22 cellular contexts compared by ENCODE assay signal in genomic region chr10:82576093-82576492, GRCh38.
"Had no signal": no experiment of that assay in that cellular context is flagged by ENCODE, and none has a peak within 500 bp of the region (broad histone marks: within the 10 kb centered on the region; RNA-seq: fewer than 3 reads in every experiment).

No MANE protein-coding gene starts in this region.

- FAIRE-seq: colon, endothelial cell of umbilical vein, frontal cortex, islet of Langerhans, keratinocyte had no signal

- H3K27ac Mint-ChIP-seq: memory B cell had no signal

- H3K4me3 Mint-ChIP-seq: memory B cell had no signal

- H3K9me3 ChIP-seq: esophagus muscularis mucosa, gastroesophageal sphincter, heart left ventricle, left lung had no signal

- H3K27ac ChIP-seq: coronary artery, dorsolateral prefrontal cortex, esophagus muscularis mucosa, foreskin keratinocyte, gastroesophageal sphincter, heart left ventricle, left lung had no signal

- H3K36me3 Mint-ChIP-seq: memory B cell had no signal

- H3K27me3 Mint-ChIP-seq: memory B cell had no signal

- H3K36me3 ChIP-seq: esophagus muscularis mucosa, gastroesophageal sphincter, heart left ventricle, left lung had no signal

- H3K4me1 Mint-ChIP-seq: memory B cell had no signal

- H3K27me3 ChIP-seq: dorsolateral prefrontal cortex, esophagus muscularis mucosa, foreskin keratinocyte, gastroesophageal sphincter, heart left ventricle, left lung had no signal

- H3K4me1 ChIP-seq: esophagus muscularis mucosa, foreskin keratinocyte, gastroesophageal sphincter, heart left ventricle, left lung had no signal

- ATAC-seq: foreskin keratinocyte, gastroesophageal sphincter, heart left ventricle, left cardiac atrium, left lung, left ventricle myocardium superior had no signal

- DNase-seq: dermis blood vessel endothelial cell; dorsolateral prefrontal cortex; effector CD4-positive, alpha-beta T cell; effector memory CD4-positive, alpha-beta T cell; foreskin keratinocyte; heart left ventricle; hippocampal formation; left cardiac atrium; left lung; left ventricle myocardium superior; mammary epithelial cell; midbrain had no signal

- H3K4me3 ChIP-seq: coronary artery, dorsolateral prefrontal cortex, esophagus muscularis mucosa, gastroesophageal sphincter, heart left ventricle, left lung, lung had no signal
